Comparison of ENCODE assay signal across 1 cellular context in genomic region chr12:38880288-38880687, GRCh38.
TF ChIP-seq lines count a peak whose summit lies in the region.

No MANE protein-coding gene starts in this region.

TF ChIP-seq in HepG2, 621 proteins besides CTCF, POLR2A, EP300 and RAD21 (continued from another document):
- TF ChIP-seq TIGD3 (CRISPR knock-in tag; IDR thresholded peaks at IDR 0.05; ENCODE audit: borderline replicate concordance) (no peak), ZBTB20 (CRISPR knock-in tag; IDR thresholded peaks at IDR 0.05; ENCODE audit: borderline replicate concordance, low read depth) (no peak), KLF16 (CRISPR knock-in tag; IDR thresholded peaks at IDR 0.05) (no peak), IRF1 (CRISPR knock-in tag; IDR thresholded peaks at IDR 0.05; ENCODE audit: low read depth) (no peak), ZNF17 (CRISPR knock-in tag; IDR thresholded peaks at IDR 0.05) (no peak)
TF ChIP-seq in HepG2: peak in this region for 0.
